Comparison of ENCODE assay signal across 26 cellular contexts in the genomic region with DNA sequence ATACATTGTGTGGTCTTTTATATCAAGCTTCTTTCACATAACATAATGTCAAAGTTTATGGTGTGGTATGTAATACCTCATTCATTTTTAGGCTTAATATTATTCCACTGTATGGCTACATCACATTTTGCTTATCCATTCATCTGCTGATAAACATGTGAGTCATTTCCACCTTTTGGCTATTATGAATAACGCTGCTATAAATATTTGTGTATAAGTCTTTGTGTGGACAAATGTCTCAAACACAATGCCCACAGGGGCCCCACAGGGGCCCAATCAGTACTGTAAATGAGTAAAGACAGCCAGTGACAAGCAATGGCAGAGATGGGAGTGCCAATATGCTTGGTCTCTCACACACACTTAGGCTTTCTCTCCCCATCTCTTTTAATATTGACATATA. TPM values are rescaled to one million over a fixed set of nuclear protein-coding genes. Genes with fewer than 3 reads are reported as not detected.
DNase-seq lines count a peak whose midpoint lies in the region; ATAC-seq, FAIRE-seq and TF ChIP-seq lines count a peak whose summit lies in the region.
"Had no signal": no experiment of that assay in that cellular context is flagged by ENCODE, and none has a peak within 500 bp of the region (broad histone marks: within the 10 kb centered on the region; RNA-seq: fewer than 3 reads in every experiment).

No MANE protein-coding gene starts in this region.

- no peaks in the 10 kb centered on the region for H3K9me2 ChIP-seq in PC-3 (replicated peaks; ENCODE audit: low read length)

- no peaks in the 10 kb centered on the region for H3K27me3 ChIP-seq in PC-3 (ENCODE audit: low read length)
- H3K27me3 ChIP-seq: SJSA1, spleen, tibial nerve had no signal

- H3F3A ChIP-seq in PC-3 (ENCODE audit: low read length, unreplicated experiment) = peaks cover 4% of the 10 kb centered on the region

- no peak overlapping the region for H2AFZ ChIP-seq in PC-3 (ENCODE audit: low read length)

- peaks cover 32% of the 10 kb centered on the region for H3K4me1 ChIP-seq in PC-3 (ENCODE audit: insufficient read depth, low read length)
- H3K4me1 ChIP-seq: lower lobe of right lung, spleen, tibial nerve had no signal

- intact Hi-C loops in PC-3 (cut with micrococcal nuclease) = no loop called here

- 0 out of 2 replicates have a peak overlapping the region, but pooled peaks have one; percentile 7 for H3K27ac ChIP-seq in PC-3 (ENCODE audit: low read length)
- H3K27ac ChIP-seq: lower lobe of right lung, SJSA1, spleen, tibial nerve had no signal

- H3K9ac ChIP-seq in PC-3 (ENCODE audit: low read length) = no peak overlapping the region

- 0 out of 2 replicates have a peak overlapping the region, but pooled peaks have one; percentile 20 for H3K4me2 ChIP-seq in PC-3 (ENCODE audit: low read length)

- DNase-seq in GM18507 (ENCODE audit: extremely low spot score, insufficient read length, low read depth) (no peak), PC-3 (peak; percentile 74), choroid plexus epithelial cell (ENCODE audit: low read depth) (peak; percentile 45), lung microvascular endothelial cell (ENCODE audit: low read depth in 2 of 2) (peak; percentile 83 to 92), iPS-NIHi11 (ENCODE audit: low spot score) (no peak)
- DNase-seq in activated CD4-positive, alpha-beta T cell treated with anti-CD3 and anti-CD28 coated beads for 1 hour = no peak
- DNase-seq in activated CD8-positive, alpha-beta memory T cell treated with anti-CD3 and anti-CD28 coated beads for 24 hours = no peak
- DNase-seq: activated CD4-positive, alpha-beta T cell treated with anti-CD3 and anti-CD28 coated beads, Interleukin-2, amount 50 U/mL, for 48 hours; activated effector memory CD4-positive, alpha-beta T cell treated with anti-CD3 and anti-CD28 coated beads, Interleukin-2, amount 50 U/mL, for 16 hours; CD4-positive, CD25-positive, alpha-beta regulatory T cell; foreskin fibroblast; GF-D8; hypothalamus; islet precursor cell; KBM-7; lower lobe of right lung; NCI-H187; NCI-H345; retina; spleen; stimulated activated CD4-positive, alpha-beta T cell treated with anti-CD3 and anti-CD28 coated beads, Interleukin-4, amount 100 ng/mL, for 4 hours; stimulated activated naive CD8-positive, alpha-beta T cell treated with anti-CD3 and anti-CD28 coated beads, Interleukin-15, amount 100 ng/mL, for 72 hours had no signal

- H3K79me2 ChIP-seq in PC-3 (ENCODE audit: low read length) = no peaks in the 10 kb centered on the region

- H4K20me1 ChIP-seq in PC-3 (ENCODE audit: low read length) = no peaks in the 10 kb centered on the region

- BruUV-seq in PC-3 (replicated peaks; lab: Mats Ljungman, UMichigan) = no TSS peak

- H3K4me3 ChIP-seq in PC-3 (ENCODE audit: low read length) (no peak overlapping the region), choroid plexus epithelial cell (ENCODE audit: low read depth, low read length) (no peak overlapping the region)
- H3K4me3 ChIP-seq: HAP-1, lower lobe of right lung, SJSA1, spleen, tibial nerve had no signal

- CTCF ChIA-PET in PC-3 (lab: Charles Lee) = no interaction called here

- TF ChIP-seq CTCF in PC-3 (conservative IDR thresholded peaks at IDR 0.05; ENCODE audit: low read depth, low read length) = no peak
- no peak for TF ChIP-seq CTCF in choroid plexus epithelial cell (conservative IDR thresholded peaks at IDR 0.05; ENCODE audit: low read depth, low read length)

- H3K36me3 ChIP-seq in PC-3 (ENCODE audit: low read depth, low read length) = peaks cover 10% of the 10 kb centered on the region; the same call in 1 of the 2 replicates

- POLR2A ChIA-PET in PC-3 (lab: Charles Lee; ENCODE audit: unreplicated experiment) = no interaction called here

- ATAC-seq in PC-3 (peak; percentile 89), HG02759 (IDR thresholded peaks at IDR 0.05; ENCODE audit: unreplicated experiment) (no peak)
- ATAC-seq: lower lobe of right lung; stimulated activated naive CD8-positive, alpha-beta T cell treated with anti-CD3 and anti-CD28 coated beads, Interleukin-15, amount 100 ng/mL, for 72 hours had no signal

- peak; percentile 47 for FAIRE-seq in GM18507 (lab: Jason Lieb, UNC)

- H3K9me3 ChIP-seq in PC-3 (ENCODE audit: low read length) = no peaks in the 10 kb centered on the region
- H3K9me3 ChIP-seq: HAP-1, lower lobe of right lung, SJSA1, spleen, tibial nerve had no signal

RNA-seq across cellular contexts. Expression of gene PIK3R4, which starts 54.2 kb away (rescaled TPM):
- total RNA-seq in PC-3 (2014; rRNA removed) (21.5 and 21.9 TPM in 2 replicates), lung microvascular endothelial cell (28.1 and 30.4 TPM in 2 replicates)

Comparison
In these comparisons a context has a peak if more than half of its experiments do, and no peak if none do; other contexts are left out.
1. DNase-seq: peak in PC-3 (single experiment), choroid plexus epithelial cell (single experiment) and lung microvascular endothelial cell (2 of 2); none in GM18507 (single experiment), activated CD4-positive, alpha-beta T cell treated with anti-CD3 and anti-CD28 coated beads for 1 hour (single experiment), iPS-NIHi11 (single experiment) and activated CD8-positive, alpha-beta memory T cell treated with anti-CD3 and anti-CD28 coated beads for 24 hours (single experiment).